In genomic region chr20:47330933-47331708, GRCh38 we compare ENCODE assay signal across 8 cellular contexts. TPM values are rescaled to one million over a fixed set of nuclear protein-coding genes. Genes with fewer than 3 reads are reported as not detected.
A peak's percentile ranks its signal among the peaks of the same experiment; 100 is the strongest.
DNase-seq lines count a peak whose midpoint lies in the region; ATAC-seq and TF ChIP-seq lines count a peak whose summit lies in the region.

No MANE protein-coding gene starts in this region.

- H3K27ac Mint-ChIP-seq in T-cell: peak overlapping the region; percentile 35 to 45

- WGBS in smooth muscle cell (ENCODE audit: low lambda C conversion rate): 49% methylated on average over 10 of the region's 10 CpGs

- H3K9me3 ChIP-seq in smooth muscle cell (replicated peaks; ENCODE audit: low read depth): no peaks in the 10 kb centered on the region
- H3K9me3 ChIP-seq in OCI-LY7 (ENCODE audit: low read length): 0 out of 2 replicates have a peak, but pooled peaks cover 7% of the 10 kb centered on the region

- H4K20me1 ChIP-seq in smooth muscle cell (ENCODE audit: low read depth) (peaks cover 3% of the 10 kb centered on the region), OCI-LY7 (ENCODE audit: insufficient read depth, low read length) (peaks cover 1% of the 10 kb centered on the region; the same call in 1 of the 2 replicates)

- H3K4me3 ChIP-seq in fibroblast of pulmonary artery (replicated peaks; ENCODE audit: low read depth, low read length): no peak overlapping the region
- no peak overlapping the region for H3K4me3 ChIP-seq in smooth muscle cell
- no peak overlapping the region for H3K4me3 ChIP-seq in OCI-LY7 (ENCODE audit: low read depth, low read length, poor library complexity, severe bottlenecking)

- peaks cover 43% of the 10 kb centered on the region for H3K36me3 Mint-ChIP-seq in T-cell

- H2AFZ ChIP-seq in smooth muscle cell (ENCODE audit: low read depth) (no peak overlapping the region), OCI-LY7 (ENCODE audit: low read length) (no peak overlapping the region)

- TF ChIP-seq CTCF in fibroblast of pulmonary artery (IDR thresholded peaks at IDR 0.05; ENCODE audit: low read length, missing control alignments) (no peak), smooth muscle cell (IDR thresholded peaks at IDR 0.05; ENCODE audit: borderline replicate concordance, insufficient read depth, poor library complexity, severe bottlenecking) (no peak), OCI-LY7 (conservative IDR thresholded peaks at IDR 0.05; ENCODE audit: low read length) (no peak)

- no peaks in the 10 kb centered on the region for H3K27me3 Mint-ChIP-seq in T-cell

- POLR2A ChIA-PET in T-cell (lab: Charles Lee): interaction anchor here (0.5 to 1.0 kb wide), 2 partner anchors 10 to 287 kb away, joined by 3 to 4 read pairs; no protein-coding TSS in a partner anchor
- POLR2A ChIA-PET in OCI-LY7 (lab: Charles Lee): interaction anchor here (0.8 kb wide), 1 partner anchor 25 kb away, joined by 3 read pairs; the partner anchor contains the start of gene ZMYND8

- ATAC-seq in T-cell (replicated peaks in 1 of 4) (no peak), HG02759 (IDR thresholded peaks at IDR 0.05; ENCODE audit: unreplicated experiment) (no peak)

- DNase-seq in H4 (ENCODE audit: low spot score): peak; percentile 78
- DNase-seq in T-cell: no peak
- DNase-seq in fibroblast of pulmonary artery (ENCODE audit: low read depth): peak; percentile 80
- DNase-seq in smooth muscle cell (lab: John Stamatoyannopoulos, UW; ENCODE audit: unreplicated experiment): no peak
- DNase-seq in OCI-LY7 (ENCODE audit: low spot score): no peak
- no peak for DNase-seq in effector CD4-positive, alpha-beta T cell
- DNase-seq in SKM-1 (lab: John Stamatoyannopoulos, UW; ENCODE audit: unreplicated experiment): no peak

- H3K27me3 ChIP-seq in smooth muscle cell (ENCODE audit: low read depth): no peaks in the 10 kb centered on the region

- H3K9me2 ChIP-seq in OCI-LY7 (ENCODE audit: insufficient read depth, low read length): no peaks in the 10 kb centered on the region

- peaks cover 42% of the 10 kb centered on the region for H3F3A ChIP-seq in smooth muscle cell (ENCODE audit: low read depth)

- no peaks in the 10 kb centered on the region for H3K36me3 ChIP-seq in smooth muscle cell (ENCODE audit: low read depth)
- peaks cover 94% of the 10 kb centered on the region for H3K36me3 ChIP-seq in OCI-LY7 (ENCODE audit: insufficient read depth, low read length)

- no peaks in the 10 kb centered on the region for H3K9me3 Mint-ChIP-seq in T-cell

- peaks cover 65 to 76% (median 66%) of the 10 kb centered on the region in 3 donors for H3K4me1 Mint-ChIP-seq in T-cell

- H3K27ac ChIP-seq in smooth muscle cell (ENCODE audit: low read depth) (peak overlapping the region; percentile 94), OCI-LY7 (ENCODE audit: low read depth, low read length, poor library complexity, severe bottlenecking) (no peak overlapping the region)

- H3K4me3 Mint-ChIP-seq in T-cell: no peak overlapping the region

- H3K9ac ChIP-seq in smooth muscle cell (ENCODE audit: low read depth): peak overlapping the region; percentile 19

- peaks cover 23% of the 10 kb centered on the region for H3K4me1 ChIP-seq in smooth muscle cell (ENCODE audit: low read depth)
- peaks cover 15% of the 10 kb centered on the region for H3K4me1 ChIP-seq in OCI-LY7 (ENCODE audit: insufficient read depth, low read length, poor library complexity, severe bottlenecking)

- intact Hi-C loops in OCI-LY7 (cut with micrococcal nuclease; ENCODE audit: unreplicated experiment): no loop called here

- peak overlapping the region; percentile 41 for H3K4me2 ChIP-seq in smooth muscle cell
- no peak overlapping the region for H3K4me2 ChIP-seq in OCI-LY7 (ENCODE audit: low read length)

- no TSS peak for BruUV-seq in OCI-LY7 (replicated peaks; lab: Mats Ljungman, UMichigan)

- H3K79me2 ChIP-seq in smooth muscle cell (ENCODE audit: low read depth) (peaks cover 78% of the 10 kb centered on the region), OCI-LY7 (ENCODE audit: insufficient read depth, low read depth, low read length) (peaks cover 96% of the 10 kb centered on the region)

- CTCF ChIA-PET in T-cell (lab: Charles Lee): no interaction called here
- CTCF ChIA-PET in OCI-LY7 (lab: Charles Lee; ENCODE audit: unreplicated experiment): no interaction called here

RNA-seq across cellular contexts. Expression of gene ZMYND8, which starts 25.4 kb away (rescaled TPM):
- 9.0 and 11.7 TPM in 2 replicates for total RNA-seq in H4 (2014; rRNA removed; shearing (Covaris generic))
- total RNA-seq in T-cell (10 to 100 TPM; 39.6 to 68.9 (median 43.6) TPM), smooth muscle cell (22.7 and 24.1 TPM in 2 replicates), OCI-LY7 (2022) (69.1 and 77.0 TPM in 2 replicates)
- 14.7 and 15.2 TPM in 2 replicates for polyA plus RNA-seq in smooth muscle cell
- total RNA-seq in OCI-LY7 (2014; rRNA removed; shearing (Covaris generic)): 26.1 and 30.4 TPM in 2 replicates

Comparison
In these comparisons a context has a peak if more than half of its experiments do, and no peak if none do; other contexts are left out.
1. DNase-seq: peak in H4 (single experiment) and fibroblast of pulmonary artery (single experiment); none in T-cell (0 of 34), smooth muscle cell (single experiment), OCI-LY7 (single experiment), effector CD4-positive, alpha-beta T cell (single experiment) and SKM-1 (single experiment).